In genomic region chr10:12843296-12843945, GRCh38 we compare ENCODE assay signal across 16 cellular contexts.
DNase-seq lines count a peak whose midpoint lies in the region; ATAC-seq and TF ChIP-seq lines count a peak whose summit lies in the region.
"Had no signal": no experiment of that assay in that cellular context is flagged by ENCODE, and none has a peak within 500 bp of the region (broad histone marks: within the 10 kb centered on the region; RNA-seq: fewer than 3 reads in every experiment).

No MANE protein-coding gene starts in this region.

- H3K4me1 ChIP-seq in smooth muscle cell (ENCODE audit: low read depth): peaks cover 7% of the 10 kb centered on the region
- H3K4me1 ChIP-seq: BE2C, HAP-1 had no signal

- no peak for ATAC-seq in stimulated activated naive CD8-positive, alpha-beta T cell treated with anti-CD3 and anti-CD28 coated beads, Interleukin-15, Interleukin-2, amounts not matched to agents 100 U/mL and 50 U/mL, for 24 hours
- ATAC-seq: A549; CD8-positive, alpha-beta T cell; HepG2 had no signal

- no peak overlapping the region for H2AFZ ChIP-seq in smooth muscle cell (ENCODE audit: low read depth)

- H3K27ac ChIP-seq in RWPE1 (peak overlapping the region; percentile 99), smooth muscle cell (ENCODE audit: low read depth) (peak overlapping the region; percentile 95)
- H3K27ac ChIP-seq: C4-2B had no signal

- H3K36me3 Mint-ChIP-seq in dendritic cell treated with granulocyte-macrophage colony-stimulating factor and Interleukin-4, amounts not matched to agents 40 ng/mL and 50 ng/mL, for 4 days (ENCODE audit: low read depth): no peaks in the 10 kb centered on the region
- no peaks in the 10 kb centered on the region for H3K36me3 Mint-ChIP-seq in nephron (ENCODE audit: low read depth)
- H3K36me3 Mint-ChIP-seq: CD8-positive, alpha-beta T cell had no signal

- H3K36me3 ChIP-seq in smooth muscle cell (ENCODE audit: low read depth): no peaks in the 10 kb centered on the region
- H3K36me3 ChIP-seq: BE2C, HAP-1 had no signal

- no peak overlapping the region for H3K9ac ChIP-seq in smooth muscle cell (ENCODE audit: low read depth)

- TF ChIP-seq CTCF in RWPE1 (conservative IDR thresholded peaks at IDR 0.05; ENCODE audit: low read depth): no peak
- TF ChIP-seq CTCF in nephron (IDR thresholded peaks at IDR 0.05; ENCODE audit: unreplicated experiment in 3 of 3): no peak
- TF ChIP-seq CTCF in smooth muscle cell (IDR thresholded peaks at IDR 0.05; ENCODE audit: borderline replicate concordance, insufficient read depth, poor library complexity, severe bottlenecking): no peak

- no peak overlapping the region for H3K4me3 Mint-ChIP-seq in dendritic cell treated with granulocyte-macrophage colony-stimulating factor and Interleukin-4, amounts not matched to agents 40 ng/mL and 50 ng/mL, for 4 days
- H3K4me3 Mint-ChIP-seq in nephron: no peak overlapping the region
- H3K4me3 Mint-ChIP-seq: CD8-positive, alpha-beta T cell had no signal

- H3K27me3 ChIP-seq in smooth muscle cell (ENCODE audit: low read depth): no peaks in the 10 kb centered on the region
- H3K27me3 ChIP-seq: BE2C had no signal

- no peaks in the 10 kb centered on the region for H4K20me1 ChIP-seq in smooth muscle cell (ENCODE audit: low read depth)

- CTCF ChIA-PET in RWPE1 (lab: Yijun Ruan, JAX): interaction anchor here (0.6 to 0.7 kb wide), 3 partner anchors 70 to 255 kb away, joined by 3 to 5 read pairs (median 3); no protein-coding TSS in a partner anchor

- no peak overlapping the region for H3K4me2 ChIP-seq in smooth muscle cell
- H3K4me2 ChIP-seq: A549 had no signal

- peaks cover 27% of the 10 kb centered on the region for H3F3A ChIP-seq in smooth muscle cell (ENCODE audit: low read depth)

- WGBS in smooth muscle cell (ENCODE audit: low lambda C conversion rate): 93% methylated on average over 12 of the region's 12 CpGs

- POLR2A ChIA-PET in RWPE1 (lab: Yijun Ruan, JAX; ENCODE audit: low non-redundant PET): interaction anchor here (0.6 kb wide), 1 partner anchor 118 kb away, joined by 3 read pairs; no protein-coding TSS in a partner anchor

- intact Hi-C loops in dendritic cell treated with granulocyte-macrophage colony-stimulating factor and Interleukin-4, amounts not matched to agents 40 ng/mL and 50 ng/mL, for 4 days (cut with micrococcal nuclease): no loop called here

- H3K79me2 ChIP-seq in smooth muscle cell (ENCODE audit: low read depth): no peaks in the 10 kb centered on the region

- H3K9me3 ChIP-seq in smooth muscle cell (replicated peaks; ENCODE audit: low read depth): no peaks in the 10 kb centered on the region
- H3K9me3 ChIP-seq: A549, BE2C, HAP-1 had no signal

- H3K4me1 Mint-ChIP-seq in dendritic cell treated with granulocyte-macrophage colony-stimulating factor and Interleukin-4, amounts not matched to agents 40 ng/mL and 50 ng/mL, for 4 days (ENCODE audit: low read depth): no peaks in the 10 kb centered on the region
- H3K4me1 Mint-ChIP-seq in nephron: peaks cover 63% of the 10 kb centered on the region

- no peak overlapping the region for H3K4me3 ChIP-seq in smooth muscle cell
- H3K4me3 ChIP-seq: A549, HAP-1 had no signal

- no peak for DNase-seq in RWPE1 (ENCODE audit: low spot score)
- no peak for DNase-seq in smooth muscle cell (lab: John Stamatoyannopoulos, UW; ENCODE audit: unreplicated experiment)
- DNase-seq in stimulated activated naive CD8-positive, alpha-beta T cell treated with anti-CD3 and anti-CD28 coated beads, Interleukin-15, Interleukin-2, amounts not matched to agents 100 U/mL and 50 U/mL, for 24 hours: no peak
- no peak for DNase-seq in iPS-NIHi11 (ENCODE audit: low spot score)
- DNase-seq in NCI-H524 treated with DMSO at 0.1 percent for 48 hours (lab: John Stamatoyannopoulos, UW): no peak
- DNase-seq: BE2C; CD8-positive, alpha-beta T cell; COR-L47; DND-41; GDM1 had no signal

- H3K27me3 Mint-ChIP-seq in dendritic cell treated with granulocyte-macrophage colony-stimulating factor and Interleukin-4, amounts not matched to agents 40 ng/mL and 50 ng/mL, for 4 days: peaks cover 1% of the 10 kb centered on the region
- H3K27me3 Mint-ChIP-seq in nephron (ENCODE audit: low read depth): no peaks in the 10 kb centered on the region

- no peaks in the 10 kb centered on the region for H3K9me3 Mint-ChIP-seq in dendritic cell treated with granulocyte-macrophage colony-stimulating factor and Interleukin-4, amounts not matched to agents 40 ng/mL and 50 ng/mL, for 4 days
- H3K9me3 Mint-ChIP-seq in nephron: no peaks in the 10 kb centered on the region
- H3K9me3 Mint-ChIP-seq: CD8-positive, alpha-beta T cell had no signal

- peak overlapping the region; percentile 6 for H3K27ac Mint-ChIP-seq in dendritic cell treated with granulocyte-macrophage colony-stimulating factor and Interleukin-4, amounts not matched to agents 40 ng/mL and 50 ng/mL, for 4 days
- peak overlapping the region in 2 of 3 experiments; percentile 94 to 96 for H3K27ac Mint-ChIP-seq in nephron
- H3K27ac Mint-ChIP-seq: CD8-positive, alpha-beta T cell had no signal
